In genomic region chr18:35040638-35040987, GRCh38 we compare ENCODE assay signal across 7 cellular contexts. TPM values are rescaled to one million over a fixed set of nuclear protein-coding genes. Genes with fewer than 3 reads are reported as not detected.
DNase-seq lines count a peak whose midpoint lies in the region; ATAC-seq lines count a peak whose summit lies in the region.

No MANE protein-coding gene starts in this region.

- H3K27ac Mint-ChIP-seq in activated CD4-positive, alpha-beta memory T cell treated with anti-CD3 and anti-CD28 coated beads, Interleukin-2, amount 10 ng/mL, durations not matched to agents 7 days and 5 days, result peak overlapping the region; percentile 88
- peak overlapping the region; percentile 91 for H3K27ac Mint-ChIP-seq in stimulated activated memory B cell treated with anti-CD40 and anti-IgM and Interleukin-4, amounts not matched to agents 10 μg/mL and 1 μg/mL and 100 μg/mL, for 72 hours

- H3K27ac ChIP-seq in HUES48 (ENCODE audit: low read depth, low read length) (peak overlapping the region; percentile 87), iPS-18a (ENCODE audit: low read length) (peak overlapping the region; percentile 78)

- no peak for ATAC-seq in stimulated activated memory B cell treated with anti-CD40 and anti-IgM and Interleukin-4, amounts not matched to agents 10 μg/mL and 1 μg/mL and 100 μg/mL, for 72 hours

- no peaks in the 10 kb centered on the region for H3K9me3 ChIP-seq in HUES48 (ENCODE audit: control insufficient read depth, insufficient read depth, low read length)
- H3K9me3 ChIP-seq in iPS-18a (ENCODE audit: control insufficient read depth, low read depth, low read length), result no peaks in the 10 kb centered on the region

- no peaks in the 10 kb centered on the region for H3K27me3 Mint-ChIP-seq in activated CD4-positive, alpha-beta memory T cell treated with anti-CD3 and anti-CD28 coated beads, Interleukin-2, amount 10 ng/mL, durations not matched to agents 7 days and 5 days
- H3K27me3 Mint-ChIP-seq in stimulated activated memory B cell treated with anti-CD40 and anti-IgM and Interleukin-4, amounts not matched to agents 10 μg/mL and 1 μg/mL and 100 μg/mL, for 72 hours, result no peaks in the 10 kb centered on the region

- H3K36me3 ChIP-seq in HUES48 (ENCODE audit: control insufficient read depth, insufficient read depth, low read length), result no peaks in the 10 kb centered on the region
- no peaks in the 10 kb centered on the region for H3K36me3 ChIP-seq in iPS-18a (ENCODE audit: control insufficient read depth, low read depth, low read length)

- POLR2A ChIA-PET in activated CD4-positive, alpha-beta memory T cell treated with anti-CD3 and anti-CD28 coated beads, Interleukin-2, amount 10 ng/mL, durations not matched to agents 7 days and 5 days (lab: Charles Lee), result interaction anchor here (0.6 to 4.0 kb wide), 9 partner anchors 9 to 932 kb away, joined by 3 to 141 read pairs (median 3); partner anchors contain the start of genes RMP24, ZNF24 and ZNF397

- H3K4me3 Mint-ChIP-seq in activated CD4-positive, alpha-beta memory T cell treated with anti-CD3 and anti-CD28 coated beads, Interleukin-2, amount 10 ng/mL, durations not matched to agents 7 days and 5 days, result peak overlapping the region; percentile 92
- peak overlapping the region; percentile 96 for H3K4me3 Mint-ChIP-seq in stimulated activated memory B cell treated with anti-CD40 and anti-IgM and Interleukin-4, amounts not matched to agents 10 μg/mL and 1 μg/mL and 100 μg/mL, for 72 hours

- H3K9ac ChIP-seq in HUES48 (ENCODE audit: low read depth, low read length) (peak overlapping the region; percentile 66; the same call in 1 of the 2 replicates), iPS-18a (ENCODE audit: low read length) (peak overlapping the region; percentile 81)

- peaks cover 41% of the 10 kb centered on the region for H3K4me1 Mint-ChIP-seq in activated CD4-positive, alpha-beta memory T cell treated with anti-CD3 and anti-CD28 coated beads, Interleukin-2, amount 10 ng/mL, durations not matched to agents 7 days and 5 days
- peaks cover 80% of the 10 kb centered on the region for H3K4me1 Mint-ChIP-seq in stimulated activated memory B cell treated with anti-CD40 and anti-IgM and Interleukin-4, amounts not matched to agents 10 μg/mL and 1 μg/mL and 100 μg/mL, for 72 hours

- no peak for DNase-seq in activated CD4-positive, alpha-beta memory T cell treated with anti-CD3 and anti-CD28 coated beads, Interleukin-2, amount 10 ng/mL, durations not matched to agents 7 days and 5 days
- DNase-seq in DMS153 (lab: John Stamatoyannopoulos, UW) (no peak), NCI-H1105 treated with DMSO at 0.1 percent for 48 hours (lab: John Stamatoyannopoulos, UW) (no peak), occipital lobe (lab: John Stamatoyannopoulos, UW) (no peak)

- H3K4me1 ChIP-seq in HUES48 (ENCODE audit: control insufficient read depth, insufficient read depth, low read length), result peaks cover 35% of the 10 kb centered on the region
- H3K4me1 ChIP-seq in iPS-18a (ENCODE audit: control insufficient read depth, low read depth, low read length), result peaks cover 23% of the 10 kb centered on the region

- H3K36me3 Mint-ChIP-seq in activated CD4-positive, alpha-beta memory T cell treated with anti-CD3 and anti-CD28 coated beads, Interleukin-2, amount 10 ng/mL, durations not matched to agents 7 days and 5 days (ENCODE audit: low read depth), result peaks cover 7% of the 10 kb centered on the region
- H3K36me3 Mint-ChIP-seq in stimulated activated memory B cell treated with anti-CD40 and anti-IgM and Interleukin-4, amounts not matched to agents 10 μg/mL and 1 μg/mL and 100 μg/mL, for 72 hours, result no peaks in the 10 kb centered on the region

- H3K9me3 Mint-ChIP-seq in activated CD4-positive, alpha-beta memory T cell treated with anti-CD3 and anti-CD28 coated beads, Interleukin-2, amount 10 ng/mL, durations not matched to agents 7 days and 5 days, result no peaks in the 10 kb centered on the region
- H3K9me3 Mint-ChIP-seq in stimulated activated memory B cell treated with anti-CD40 and anti-IgM and Interleukin-4, amounts not matched to agents 10 μg/mL and 1 μg/mL and 100 μg/mL, for 72 hours, result no peaks in the 10 kb centered on the region

- CTCF ChIA-PET in activated CD4-positive, alpha-beta memory T cell treated with anti-CD3 and anti-CD28 coated beads, Interleukin-2, amount 10 ng/mL, durations not matched to agents 7 days and 5 days (lab: Charles Lee), result interaction anchor here (1.0 to 5.1 kb wide), 5 partner anchors 8 to 44 kb away, joined by 3 to 79 read pairs (median 4); no protein-coding TSS in a partner anchor

- peak overlapping the region; percentile 89 for H3K4me3 ChIP-seq in HUES48 (ENCODE audit: low read depth, low read length)
- peak overlapping the region; percentile 95 for H3K4me3 ChIP-seq in iPS-18a (ENCODE audit: low read length)

- H3K27me3 ChIP-seq in HUES48 (ENCODE audit: control insufficient read depth, insufficient read depth, low read length) (no peaks in the 10 kb centered on the region), iPS-18a (ENCODE audit: control insufficient read depth, insufficient read depth, low read length) (no peaks in the 10 kb centered on the region)

RNA-seq across cellular contexts. Expression of gene MAPRE2, which starts 0.6 kb away (rescaled TPM):
- total RNA-seq in activated CD4-positive, alpha-beta memory T cell treated with anti-CD3 and anti-CD28 coated beads, Interleukin-2, amount 10 ng/mL, durations not matched to agents 7 days and 5 days, result 10 to 100 TPM; 39.2 to 45.2 TPM
- 68.0 TPM for total RNA-seq in occipital lobe
